8 cellular contexts compared by ENCODE assay signal in the genomic region with DNA sequence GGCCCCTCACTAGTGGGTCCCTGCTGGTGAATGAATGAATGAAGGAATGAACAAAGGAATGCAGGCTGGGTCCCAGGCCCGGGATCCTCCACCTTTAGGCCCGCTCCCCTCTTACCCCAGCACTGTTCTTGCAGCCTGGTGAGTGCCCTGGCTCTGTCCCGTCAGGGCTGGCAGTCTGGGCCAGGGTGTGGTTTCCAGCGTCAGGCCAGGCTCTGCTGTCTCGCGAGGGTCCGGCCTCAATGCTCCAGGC. TPM values are rescaled to one million over a fixed set of nuclear protein-coding genes. Genes with fewer than 3 reads are reported as not detected.
DNase-seq lines count a peak whose midpoint lies in the region; ATAC-seq, FAIRE-seq and TF ChIP-seq lines count a peak whose summit lies in the region.

No MANE protein-coding gene starts in this region.

- H4K5ac ChIP-seq in IMR-90 (ENCODE audit: low read depth, low read length) (peak overlapping the region; percentile 18; the same call in 1 of the 2 replicates), H1 (ENCODE audit: insufficient read length, low read depth, low read length) (no peak overlapping the region)

- 0 out of 2 replicates have a peak overlapping the region, but pooled peaks have one; percentile 37 for H2BK120ac ChIP-seq in IMR-90 (ENCODE audit: low read depth, low read length)
- no peak overlapping the region for H2BK120ac ChIP-seq in H1 (replicated peaks; ENCODE audit: low read depth, low read length)

- H4K91ac ChIP-seq in IMR-90 (ENCODE audit: insufficient read depth, low read depth, low read length) (no peak overlapping the region; the same call in 1 of the 2 replicates), H1 (replicated peaks; ENCODE audit: insufficient read length, low read length) (peak overlapping the region; percentile 65)

- DNase-seq in CD8-positive, alpha-beta T cell: no peak
- DNase-seq in IMR-90: no peak
- DNase-seq in H1 (ENCODE audit: low read depth in 1 of 2, low spot score in 2 of 2): no peak
- DNase-seq in globus pallidus (ENCODE audit: low spot score): no peak
- DNase-seq in islet precursor cell: no peak
- DNase-seq in NCI-H510A (lab: John Stamatoyannopoulos, UW): no peak
- DNase-seq in T-helper 9 cell: no peak

- intact Hi-C loops in CD8-positive, alpha-beta T cell (cut with DNase I, micrococcal nuclease): loop anchor here in 1 of 2 experiments (5.0 kb wide), 1 partner anchor 50 kb away; a partner anchor contains a TSS
- intact Hi-C loops in IMR-90 (cut with micrococcal nuclease): no loop called here

- TF ChIP-seq CTCF in CD8-positive, alpha-beta T cell (IDR thresholded peaks at IDR 0.05): no peak
- TF ChIP-seq CTCF in IMR-90 (conservative IDR thresholded peaks at IDR 0.05; ENCODE audit: low read depth, low read length) (no peak), H1 (IDR thresholded peaks at IDR 0.05; ENCODE audit: control extremely low read depth in 1 of 3, insufficient read depth in 1 of 3, low read depth in 1 of 3, low read length in 3 of 3) (no peak), neutrophil (IDR thresholded peaks at IDR 0.05) (no peak)

- no peak overlapping the region for H3K27ac ChIP-seq in CD8-positive, alpha-beta T cell (ENCODE audit: low read depth, low read length)
- H3K27ac ChIP-seq in IMR-90 (ENCODE audit: insufficient read depth, low read length) (peak overlapping the region; percentile 45; the same call in 1 of the 2 replicates), H1 (ENCODE audit: low read depth, low read length) (no peak overlapping the region), neutrophil (peak overlapping the region; percentile 99)

- H3K79me2 ChIP-seq in H1 (ENCODE audit: control insufficient read depth in 1 of 2, insufficient read depth in 2 of 2, low read length in 2 of 2): no peaks in the 10 kb centered on the region

- no peaks in the 10 kb centered on the region for H3K9me3 ChIP-seq in CD8-positive, alpha-beta T cell (ENCODE audit: low read length)
- H3K9me3 ChIP-seq in IMR-90 (ENCODE audit: control insufficient read depth, insufficient read depth, low read length): no peaks in the 10 kb centered on the region
- no peaks in the 10 kb centered on the region for H3K9me3 ChIP-seq in H1 (ENCODE audit: insufficient read depth in 2 of 2, low read depth in 1 of 2, low read length in 1 of 2)
- no peaks in the 10 kb centered on the region for H3K9me3 ChIP-seq in neutrophil

- no peak overlapping the region; the same call in 1 of the 2 replicates for H3K23ac ChIP-seq in IMR-90 (ENCODE audit: low read depth, low read length)
- H3K23ac ChIP-seq in H1 (ENCODE audit: insufficient read length): no peak overlapping the region

- H3K4me1 ChIP-seq in CD8-positive, alpha-beta T cell (ENCODE audit: insufficient read depth, low read length): peaks cover 70% of the 10 kb centered on the region
- H3K4me1 ChIP-seq in IMR-90 (ENCODE audit: control insufficient read depth, insufficient read depth, low read length) (peaks cover 12% of the 10 kb centered on the region), H1 (replicated peaks in 1 of 4; ENCODE audit: control insufficient read depth in 3 of 4, insufficient read depth in 4 of 4, low read length in 3 of 4) (peaks cover 0 to 26% (median 9%) of the 10 kb centered on the region in 4 experiments; a peak in 5 of 7 replicates), neutrophil (ENCODE audit: control insufficient read depth in 1 of 2, insufficient read depth in 1 of 2, low read depth in 1 of 2, low read length in 1 of 2) (peaks cover 75 to 83% of the 10 kb centered on the region in 2 experiments)

- peaks cover 43% of the 10 kb centered on the region for H3K4me1 Mint-ChIP-seq in CD8-positive, alpha-beta T cell (ENCODE audit: low read depth)

- WGBS in IMR-90 (ENCODE audit: extremely low coverage in 2 of 2, insufficient read length in 1 of 2), 2 experiments: 5% methylated on average over 4 of the region's 7 CpGs; no CpG with 5 or more reads in 1 of the 2 experiments
- 23% methylated on average over 7 of the region's 7 CpGs; no CpG with 5 or more reads in 1 of the 2 experiments for WGBS in H1 (ENCODE audit: extremely low coverage in 1 of 2, insufficient coverage in 1 of 2, insufficient read length in 1 of 2, insufficient replicate concordance in 2 of 2, low coverage in 1 of 2, low lambda C conversion rate in 2 of 2, missing lambda C conversion rate in 1 of 2), 2 experiments

- H3K27ac Mint-ChIP-seq in CD8-positive, alpha-beta T cell: peak overlapping the region; percentile 27

- peaks cover 0 to 17% of the 10 kb centered on the region in 2 experiments; a peak in 1 of 4 replicates for H3K79me1 ChIP-seq in IMR-90 (ENCODE audit: low read depth in 1 of 2, low read length in 2 of 2)
- H3K79me1 ChIP-seq in H1 (ENCODE audit: low read depth, low read length): no peaks in the 10 kb centered on the region

- peak overlapping the region; percentile 66 for H3K4ac ChIP-seq in IMR-90 (ENCODE audit: low read depth, low read length)
- H3K4ac ChIP-seq in H1 (replicated peaks; ENCODE audit: insufficient read length, low read depth, low read length): no peak overlapping the region

- no peak overlapping the region for H2AK9ac ChIP-seq in IMR-90 (replicated peaks; ENCODE audit: low read depth, low read length, poor library complexity)

- H3K4me2 ChIP-seq in IMR-90 (ENCODE audit: low read depth, low read length) (peak overlapping the region; percentile 20), H1 (ENCODE audit: insufficient read depth in 1 of 2, low read depth in 2 of 2, low read length in 2 of 2) (peak overlapping the region; percentile 42 to 63; a peak in 3 of 4 replicates)

- no peak for ATAC-seq in CD8-positive, alpha-beta T cell
- ATAC-seq in IMR-90 (ENCODE audit: low read depth): no peak; the same call in 1 of the 2 replicates

- H3K4me3 Mint-ChIP-seq in CD8-positive, alpha-beta T cell: peak overlapping the region; percentile 71

- no TSS peak for BruUV-seq in IMR-90 (replicated peaks; lab: Mats Ljungman, UMichigan)

- H3K9me3 Mint-ChIP-seq in CD8-positive, alpha-beta T cell: no peaks in the 10 kb centered on the region

- no peak overlapping the region for H3K18ac ChIP-seq in IMR-90 (ENCODE audit: low read depth, low read length)
- H3K18ac ChIP-seq in H1 (ENCODE audit: extremely low read depth, low read length): peak overlapping the region; percentile 48

- H3K9me1 ChIP-seq in IMR-90 (ENCODE audit: insufficient read depth, low read length): 0 out of 2 replicates have a peak, but pooled peaks cover 4% of the 10 kb centered on the region

- no peaks in the 10 kb centered on the region for H3K36me3 ChIP-seq in CD8-positive, alpha-beta T cell (ENCODE audit: insufficient read depth, low read length)
- H3K36me3 ChIP-seq in IMR-90 (ENCODE audit: control insufficient read depth, insufficient read depth, low read length) (peaks cover 11% of the 10 kb centered on the region), H1 (ENCODE audit: control insufficient read depth in 2 of 4, insufficient read depth in 4 of 4, low read length in 3 of 4) (peaks cover 0 to 3% (median 2%) of the 10 kb centered on the region in 4 experiments; a peak in 2 of 8 replicates), neutrophil (peaks cover 14% of the 10 kb centered on the region)

- POLR2A ChIA-PET in CD8-positive, alpha-beta T cell (lab: Charles Lee): no interaction called here
- POLR2A ChIA-PET in IMR-90 (lab: Charles Lee; ENCODE audit: unreplicated experiment) (no interaction called here), H1 (lab: Charles Lee; ENCODE audit: partially characterized antibody) (interaction anchor here (1.0 to 11.6 kb wide), 3 partner anchors 9 to 50 kb away, joined by 3 to 141 read pairs (median 14); a partner anchor contains a TSS)

- dilution Hi-C loops in IMR-90 (cut with HindIII; ENCODE audit: low sequenced_read_pairs, unreplicated experiment): no loop called here

- CTCF ChIA-PET in CD8-positive, alpha-beta T cell (lab: Charles Lee): interaction anchor here (1.6 kb wide), 1 partner anchor 125 kb away, joined by 4 read pairs; no protein-coding TSS in a partner anchor
- CTCF ChIA-PET in IMR-90 (lab: Yijun Ruan, JAX) (no interaction called here), H1 (lab: Charles Lee; ENCODE audit: partially characterized antibody) (interaction anchor here (1.5 to 5.0 kb wide), 4 partner anchors 18 to 125 kb away, joined by 3 to 47 read pairs (median 6); no protein-coding TSS in a partner anchor)

- FAIRE-seq in H1 (lab: Jason Lieb, UNC): no peak

- H4K8ac ChIP-seq in IMR-90 (ENCODE audit: low read depth in 2 of 2, low read length in 2 of 2) (peak overlapping the region; percentile 6 to 31; a peak in 2 of 4 replicates), H1 (ENCODE audit: extremely low read depth, insufficient read depth, low read length) (no peak overlapping the region; the same call in 1 of the 2 replicates)

- TF ChIP-seq RAD21 in IMR-90 (IDR thresholded peaks at IDR 0.05; ENCODE audit: low read length) (no peak), H1 (IDR thresholded peaks at IDR 0.05 in 1 of 2, conservative IDR thresholded peaks at IDR 0.05 in 1 of 2; ENCODE audit: low read depth in 2 of 2, low read length in 2 of 2) (no peak)

- peak overlapping the region; percentile 47 for H3K4me3 ChIP-seq in CD8-positive, alpha-beta T cell (ENCODE audit: low read depth, low read length)
- no peak overlapping the region for H3K4me3 ChIP-seq in IMR-90 (ENCODE audit: insufficient read depth, low read depth, low read length)
- H3K4me3 ChIP-seq in H1 (ENCODE audit: extremely low read depth in 1 of 4, insufficient read depth in 2 of 4, low read depth in 3 of 4, low read length in 4 of 4): peak overlapping the region; percentile 5 to 55 (median 28); a peak in 7 of 8 replicates
- peak overlapping the region; percentile 93 to 95 for H3K4me3 ChIP-seq in neutrophil (ENCODE audit: low read depth in 1 of 2, low read length in 1 of 2)

- peaks cover 6% of the 10 kb centered on the region; the same call in 1 of the 2 replicates for H3K23me2 ChIP-seq in H1 (ENCODE audit: low read depth, low read length)

- no peak overlapping the region for H3K56ac ChIP-seq in IMR-90 (ENCODE audit: extremely low read depth, insufficient read depth, low read length)
- H3K56ac ChIP-seq in H1 (replicated peaks; ENCODE audit: insufficient read length, low read depth, low read length): no peak overlapping the region

- in situ Hi-C loops in IMR-90 (cut with MboI; ENCODE audit: low sequenced_read_pairs): no loop called here

- H3K36me3 Mint-ChIP-seq in CD8-positive, alpha-beta T cell: peaks cover 2% of the 10 kb centered on the region

- H3K27me3 Mint-ChIP-seq in CD8-positive, alpha-beta T cell (ENCODE audit: low read depth): peaks cover 8% of the 10 kb centered on the region

- H3K9ac ChIP-seq in IMR-90 (ENCODE audit: low read depth, low read length) (peak overlapping the region; percentile 39), H1 (replicated peaks in 1 of 4; ENCODE audit: extremely low read depth in 1 of 4, low read depth in 3 of 4, low read length in 3 of 4) (no peak overlapping the region; a peak in 1 of 7 replicates)

- peak overlapping the region; percentile 68; the same call in 1 of the 2 replicates for H2BK12ac ChIP-seq in H1 (ENCODE audit: low read depth, low read length)

- H4K20me1 ChIP-seq in IMR-90 (ENCODE audit: insufficient read depth, low read length) (no peaks in the 10 kb centered on the region; the same call in 1 of the 2 replicates), H1 (replicated peaks in 1 of 2; ENCODE audit: control insufficient read depth in 1 of 2, insufficient read depth in 2 of 2, low read length in 2 of 2) (peaks cover 0 to 16% of the 10 kb centered on the region in 2 experiments)

- H3K27me3 ChIP-seq in CD8-positive, alpha-beta T cell (ENCODE audit: insufficient read depth, low read length): peaks cover 2% of the 10 kb centered on the region
- H3K27me3 ChIP-seq in IMR-90 (ENCODE audit: control insufficient read depth, insufficient read depth, low read length) (no peaks in the 10 kb centered on the region), H1 (replicated peaks in 1 of 4; ENCODE audit: control insufficient read depth in 3 of 4, extremely low read depth in 1 of 4, insufficient read depth in 3 of 4, low read length in 3 of 4) (peaks cover 31 to 54% (median 48%) of the 10 kb centered on the region in 4 experiments), neutrophil (no peaks in the 10 kb centered on the region)

- peak overlapping the region; percentile 81 for H2AFZ ChIP-seq in IMR-90 (replicated peaks; ENCODE audit: low read length, poor library complexity)
- no peak overlapping the region; the same call in 1 of the 2 replicates for H2AFZ ChIP-seq in H1 (ENCODE audit: low read length)

- H2BK20ac ChIP-seq in IMR-90 (ENCODE audit: low read depth, low read length): no peak overlapping the region
- H2BK20ac ChIP-seq in H1 (ENCODE audit: low read length): no peak overlapping the region

- H2AK5ac ChIP-seq in IMR-90 (ENCODE audit: low read depth, low read length) (no peak overlapping the region; the same call in 1 of the 2 replicates), H1 (ENCODE audit: low read depth, low read length) (no peak overlapping the region; the same call in 1 of the 2 replicates)

- TF ChIP-seq EP300 in H1 (IDR thresholded peaks at IDR 0.05; ENCODE audit: borderline replicate concordance in 1 of 2, low read depth in 2 of 2, low read length in 2 of 2): no peak

- TF ChIP-seq POLR2A in IMR-90 (IDR thresholded peaks at IDR 0.05; ENCODE audit: low read depth, low read length): no peak
- no peak for TF ChIP-seq POLR2A in H1 (IDR thresholded peaks at IDR 0.05; ENCODE audit: control extremely low read depth in 1 of 2, low read depth in 2 of 2, low read length in 2 of 2)

- H3K14ac ChIP-seq in IMR-90 (replicated peaks; ENCODE audit: low read depth, low read length) (no peak overlapping the region), H1 (ENCODE audit: insufficient read length) (no peak overlapping the region)

- H2BK5ac ChIP-seq in IMR-90 (ENCODE audit: low read depth, low read length, poor library complexity, severe bottlenecking) (no peak overlapping the region), H1 (ENCODE audit: low read depth, low read length) (0 out of 2 replicates have a peak overlapping the region, but pooled peaks have one; percentile 24)

- H2BK15ac ChIP-seq in IMR-90 (ENCODE audit: low read depth, low read length) (no peak overlapping the region), H1 (ENCODE audit: low read length) (0 out of 2 replicates have a peak overlapping the region, but pooled peaks have one; percentile 72)

RNA-seq across cellular contexts. Expression of a gene that starts 0.3 kb away (rescaled TPM):
- under 1 TPM; 0.81 to 0.92 TPM for total RNA-seq in CD8-positive, alpha-beta T cell
- 0.28 and 0.36 TPM in 2 replicates for total RNA-seq in IMR-90 (2012; rRNA removed)
- polyA plus RNA-seq in IMR-90 (2012; rRNA removed) (0.39 and 0.63 TPM in 2 replicates), H1 (2011; rRNA removed) (0.76 and 1.0 TPM in 2 replicates)
- 0.17 and 0.64 TPM in 2 replicates for polyA plus RNA-seq in IMR-90 (2012; cell fraction: cytosol; rRNA removed)
- 0.56 and 1.4 TPM in 2 replicates for polyA plus RNA-seq in IMR-90 (2012; cell fraction: nucleus; rRNA removed; ENCODE audit: low replicate concordance)
- total RNA-seq in H1 (2021; fragmentation: NEBNext Ultra II Directional; extraction: Animal tissue kit (Norgen Biotek cat#: 25700)): 0.58 and 0.65 TPM in 2 replicates
- 0.62 TPM for polyA plus RNA-seq in H1 (2011; cell fraction: cytosol; rRNA removed)
- 0.78 TPM for polyA plus RNA-seq in H1 (2011; cell fraction: nucleus; rRNA removed)
- 0.23 to 0.67 TPM (median 0.39 TPM) in 4 replicates for polyA plus RNA-seq in H1 (2012, experiment 1 of 2)
- polyA plus RNA-seq in H1 (2012, experiment 2 of 2): 0.26 TPM
- polyA plus RNA-seq in H1 (2013, experiment 1 of 2): 0.65 TPM
- polyA plus RNA-seq in H1 (2013, experiment 2 of 2): 0.52 TPM
- 0.10 TPM in 1 of 2 replicates, not detected in the other for polyA minus RNA-seq in H1 (2011; rRNA and poly(A)+ RNA removed)
- polyA minus RNA-seq in H1 (2011; cell fraction: cytosol; rRNA and poly(A)+ RNA removed): 1.2 TPM
- 0.40 TPM for polyA minus RNA-seq in H1 (2011; cell fraction: nucleus; rRNA and poly(A)+ RNA removed)

RNA-seq across cellular contexts. Expression of a gene that starts 14.2 kb away (rescaled TPM):
- total RNA-seq in CD8-positive, alpha-beta T cell: 10 to 100 TPM; 76.4 to 77.2 TPM
- 23.3 and 28.3 TPM in 2 replicates for total RNA-seq in IMR-90 (2012; rRNA removed)
- polyA plus RNA-seq in IMR-90 (2012; rRNA removed): 56.0 and 62.1 TPM in 2 replicates
- polyA plus RNA-seq in IMR-90 (2012; cell fraction: cytosol; rRNA removed): 30.8 and 37.2 TPM in 2 replicates
- 280 and 687 TPM in 2 replicates for polyA plus RNA-seq in IMR-90 (2012; cell fraction: nucleus; rRNA removed; ENCODE audit: low replicate concordance)
- 96.6 and 99.3 TPM in 2 replicates for total RNA-seq in H1 (2021; fragmentation: NEBNext Ultra II Directional; extraction: Animal tissue kit (Norgen Biotek cat#: 25700))
- 77.4 and 118 TPM in 2 replicates for polyA plus RNA-seq in H1 (2011; rRNA removed)
- 94.9 TPM for polyA plus RNA-seq in H1 (2011; cell fraction: cytosol; rRNA removed)
- polyA plus RNA-seq in H1 (2011; cell fraction: nucleus; rRNA removed): 298 TPM
- polyA plus RNA-seq in H1 (2012, experiment 1 of 2): 66.0 to 95.2 TPM (median 84.7 TPM) in 4 replicates
- 75.5 TPM for polyA plus RNA-seq in H1 (2012, experiment 2 of 2)
- polyA plus RNA-seq in H1 (2013, experiment 1 of 2): 69.1 TPM
- 65.4 TPM for polyA plus RNA-seq in H1 (2013, experiment 2 of 2)
- polyA minus RNA-seq in H1 (2011; rRNA and poly(A)+ RNA removed): 38.6 and 46.1 TPM in 2 replicates
- polyA minus RNA-seq in H1 (2011; cell fraction: cytosol; rRNA and poly(A)+ RNA removed): 52.8 TPM
- 64.4 TPM for polyA minus RNA-seq in H1 (2011; cell fraction: nucleus; rRNA and poly(A)+ RNA removed)

RNA-seq across cellular contexts. Expression of a gene that starts 15.7 kb away (rescaled TPM):
- 10 to 100 TPM; 16.8 to 20.8 TPM for total RNA-seq in CD8-positive, alpha-beta T cell
- 42.5 and 56.7 TPM in 2 replicates for total RNA-seq in IMR-90 (2012; rRNA removed)
- 181 and 243 TPM in 2 replicates for polyA plus RNA-seq in IMR-90 (2012; rRNA removed)
- polyA plus RNA-seq in IMR-90 (2012; cell fraction: cytosol; rRNA removed): 122 and 198 TPM in 2 replicates
- polyA plus RNA-seq in IMR-90 (2012; cell fraction: nucleus; rRNA removed; ENCODE audit: low replicate concordance): 98.8 and 265 TPM in 2 replicates
- total RNA-seq in H1 (2021; fragmentation: NEBNext Ultra II Directional; extraction: Animal tissue kit (Norgen Biotek cat#: 25700)): 226 and 234 TPM in 2 replicates
- polyA plus RNA-seq in H1 (2011; rRNA removed): 301 and 541 TPM in 2 replicates
- 204 TPM for polyA plus RNA-seq in H1 (2011; cell fraction: cytosol; rRNA removed)
- polyA plus RNA-seq in H1 (2011; cell fraction: nucleus; rRNA removed): 367 TPM
- polyA plus RNA-seq in H1 (2012, experiment 1 of 2): 72.2 to 138 TPM (median 120 TPM) in 4 replicates
- polyA plus RNA-seq in H1 (2012, experiment 2 of 2): 144 TPM
- polyA plus RNA-seq in H1 (2013, experiment 1 of 2): 169 TPM
- polyA plus RNA-seq in H1 (2013, experiment 2 of 2): 186 TPM
- 150 and 197 TPM in 2 replicates for polyA minus RNA-seq in H1 (2011; rRNA and poly(A)+ RNA removed)
- 187 TPM for polyA minus RNA-seq in H1 (2011; cell fraction: cytosol; rRNA and poly(A)+ RNA removed)
- polyA minus RNA-seq in H1 (2011; cell fraction: nucleus; rRNA and poly(A)+ RNA removed): 126 TPM

RNA-seq across cellular contexts. Expression of a gene that starts 47.8 kb away (rescaled TPM):
- 10 to 100 TPM; 35.7 to 37.5 TPM for total RNA-seq in CD8-positive, alpha-beta T cell
- 64.9 and 76.7 TPM in 2 replicates for total RNA-seq in IMR-90 (2012; rRNA removed)
- polyA plus RNA-seq in IMR-90 (2012; rRNA removed) (77.9 and 82.0 TPM in 2 replicates), H1 (2011; rRNA removed) (80.1 and 86.8 TPM in 2 replicates)
- 83.2 and 104 TPM in 2 replicates for polyA plus RNA-seq in IMR-90 (2012; cell fraction: cytosol; rRNA removed)
- polyA plus RNA-seq in IMR-90 (2012; cell fraction: nucleus; rRNA removed; ENCODE audit: low replicate concordance): 242 and 318 TPM in 2 replicates
- 50.8 and 53.0 TPM in 2 replicates for total RNA-seq in H1 (2021; fragmentation: NEBNext Ultra II Directional; extraction: Animal tissue kit (Norgen Biotek cat#: 25700))
- polyA plus RNA-seq in H1 (2011; cell fraction: cytosol; rRNA removed): 88.9 TPM
- 146 TPM for polyA plus RNA-seq in H1 (2011; cell fraction: nucleus; rRNA removed)
- polyA plus RNA-seq in H1 (2012, experiment 1 of 2): 58.8 to 94.1 TPM (median 80.2 TPM) in 4 replicates
- polyA plus RNA-seq in H1 (2012, experiment 2 of 2): 81.1 TPM
- polyA plus RNA-seq in H1 (2013, experiment 1 of 2): 48.9 TPM
- polyA plus RNA-seq in H1 (2013, experiment 2 of 2): 49.5 TPM
- 44.8 and 47.0 TPM in 2 replicates for polyA minus RNA-seq in H1 (2011; rRNA and poly(A)+ RNA removed)
- 40.2 TPM for polyA minus RNA-seq in H1 (2011; cell fraction: cytosol; rRNA and poly(A)+ RNA removed)
- 36.6 TPM for polyA minus RNA-seq in H1 (2011; cell fraction: nucleus; rRNA and poly(A)+ RNA removed)

RNA-seq across cellular contexts. Expression of a gene that starts 47.9 kb away (rescaled TPM):
- 100 to 1,000 TPM; 223 to 229 TPM for total RNA-seq in CD8-positive, alpha-beta T cell
- 7.7 and 17.5 TPM in 2 replicates for total RNA-seq in IMR-90 (2012; rRNA removed)
- polyA plus RNA-seq in IMR-90 (2012; rRNA removed): 99.4 and 102 TPM in 2 replicates
- polyA plus RNA-seq in IMR-90 (2012; cell fraction: cytosol; rRNA removed): 235 and 278 TPM in 2 replicates
- 283 and 529 TPM in 2 replicates for polyA plus RNA-seq in IMR-90 (2012; cell fraction: nucleus; rRNA removed; ENCODE audit: low replicate concordance)
- 137 and 138 TPM in 2 replicates for total RNA-seq in H1 (2021; fragmentation: NEBNext Ultra II Directional; extraction: Animal tissue kit (Norgen Biotek cat#: 25700))
- 84.5 and 151 TPM in 2 replicates for polyA plus RNA-seq in H1 (2011; rRNA removed)
- 66.0 TPM for polyA plus RNA-seq in H1 (2011; cell fraction: cytosol; rRNA removed)
- polyA plus RNA-seq in H1 (2011; cell fraction: nucleus; rRNA removed): 110 TPM
- polyA plus RNA-seq in H1 (2012, experiment 1 of 2): 106 to 120 TPM (median 111 TPM) in 4 replicates
- 92.0 TPM for polyA plus RNA-seq in H1 (2012, experiment 2 of 2)
- polyA plus RNA-seq in H1 (2013, experiment 1 of 2): 105 TPM
- polyA plus RNA-seq in H1 (2013, experiment 2 of 2): 105 TPM
- 6.0 and 9.9 TPM in 2 replicates for polyA minus RNA-seq in H1 (2011; rRNA and poly(A)+ RNA removed)
- 33.4 TPM for polyA minus RNA-seq in H1 (2011; cell fraction: cytosol; rRNA and poly(A)+ RNA removed)
- polyA minus RNA-seq in H1 (2011; cell fraction: nucleus; rRNA and poly(A)+ RNA removed): 81.9 TPM

Comparison
In these comparisons a context has a peak if more than half of its experiments do, and no peak if none do; other contexts are left out.
1. H3K27ac ChIP-seq: peak in IMR-90 (single experiment) and neutrophil (single experiment); none in CD8-positive, alpha-beta T cell (single experiment) and H1 (single experiment).